Comparison of ENCODE assay signal across 26 cellular contexts in the genomic region with DNA sequence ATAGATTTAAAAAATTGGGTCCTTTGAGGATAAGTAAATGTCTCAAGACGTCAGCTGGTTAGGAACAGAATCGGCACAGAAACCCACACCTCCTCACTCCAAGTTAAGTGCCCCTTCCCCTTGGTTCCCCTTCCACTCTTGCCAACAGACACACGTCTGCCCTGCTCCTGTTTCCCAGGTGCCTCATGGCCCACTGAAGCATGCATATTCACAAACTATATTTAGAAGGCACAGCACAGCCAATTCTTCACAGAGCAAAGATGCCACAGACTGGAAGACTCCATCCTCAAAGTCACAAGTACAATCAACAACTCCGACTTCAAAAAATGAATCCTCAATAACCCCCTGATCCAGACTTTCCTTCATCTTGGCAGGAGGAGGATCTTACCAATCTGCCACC.
A peak's percentile ranks its signal among the peaks of the same experiment; 100 is the strongest.
DNase-seq lines count a peak whose midpoint lies in the region; ATAC-seq and TF ChIP-seq lines count a peak whose summit lies in the region.
"Had no signal": no experiment of that assay in that cellular context is flagged by ENCODE, and none has a peak within 500 bp of the region (broad histone marks: within the 10 kb centered on the region; RNA-seq: fewer than 3 reads in every experiment).

No MANE protein-coding gene starts in this region.

- no peak for TF ChIP-seq CTCF in left ventricle myocardium inferior (IDR thresholded peaks at IDR 0.05; ENCODE audit: borderline replicate concordance)
- TF ChIP-seq CTCF in neural progenitor cell (IDR thresholded peaks at IDR 0.05) = no peak

- peaks cover 17% of the 10 kb centered on the region for H3F3A ChIP-seq in neural progenitor cell (ENCODE audit: low read depth)

- H3K36me3 ChIP-seq in left ventricle myocardium inferior = no peaks in the 10 kb centered on the region
- H3K36me3 ChIP-seq in neural progenitor cell = no peaks in the 10 kb centered on the region
- H3K36me3 ChIP-seq: BE2C had no signal

- H3K27ac ChIP-seq in left ventricle myocardium inferior (replicated peaks) = no peak overlapping the region
- no peak overlapping the region for H3K27ac ChIP-seq in neural progenitor cell

- peaks cover 57% of the 10 kb centered on the region for H3K4me1 Mint-ChIP-seq in neural progenitor cell
- H3K4me1 Mint-ChIP-seq: CD14-positive monocyte had no signal

- H3K79me2 ChIP-seq in neural progenitor cell (ENCODE audit: low read depth) = no peaks in the 10 kb centered on the region

- H3K27me3 Mint-ChIP-seq in neural progenitor cell (ENCODE audit: insufficient read depth, low read depth) = peaks cover 5% of the 10 kb centered on the region

- H3K4me3 Mint-ChIP-seq in neural progenitor cell = peak overlapping the region; percentile 58
- H3K4me3 Mint-ChIP-seq: CD14-positive monocyte; CD8-positive, alpha-beta memory T cell had no signal

- intact Hi-C loops in Right ventricle myocardium superior (cut with DNase I) (no loop called here), left ventricle myocardium inferior (cut with micrococcal nuclease) (no loop called here)

- no peak overlapping the region for H3K4me2 ChIP-seq in neural progenitor cell

- H3K9me3 Mint-ChIP-seq in neural progenitor cell = peaks cover 8% of the 10 kb centered on the region
- H3K9me3 Mint-ChIP-seq: CD8-positive, alpha-beta memory T cell had no signal

- no peaks in the 10 kb centered on the region for H4K20me1 ChIP-seq in neural progenitor cell (ENCODE audit: low read depth)

- peak; percentile 81 for ATAC-seq in Right ventricle myocardium superior (ENCODE audit: poor library complexity)
- no peak for ATAC-seq in GM21390 (IDR thresholded peaks at IDR 0.05; ENCODE audit: unreplicated experiment)
- ATAC-seq: HepG2, PC-3 had no signal

- peaks cover 4% of the 10 kb centered on the region for H3K27me3 ChIP-seq in left ventricle myocardium inferior (ENCODE audit: low read depth)
- H3K27me3 ChIP-seq in neural progenitor cell = peaks cover 4% of the 10 kb centered on the region
- H3K27me3 ChIP-seq: BE2C had no signal

- H3K4me3 ChIP-seq in left ventricle myocardium inferior (no peak overlapping the region), neural progenitor cell (no peak overlapping the region)

- H3K36me3 Mint-ChIP-seq in neural progenitor cell = peaks cover 3% of the 10 kb centered on the region
- H3K36me3 Mint-ChIP-seq: CD14-positive monocyte had no signal

- H3K4me1 ChIP-seq in left ventricle myocardium inferior (no peaks in the 10 kb centered on the region), neural progenitor cell (peaks cover 30% of the 10 kb centered on the region)
- H3K4me1 ChIP-seq: BE2C had no signal

- peak overlapping the region; percentile 95 for H3K27ac Mint-ChIP-seq in neural progenitor cell

- H3K9ac ChIP-seq in neural progenitor cell = no peak overlapping the region

- DNase-seq in Right ventricle myocardium superior (no peak), left ventricle myocardium inferior (no peak), medulla oblongata (ENCODE audit: extremely low spot score) (peak; percentile 16), neural progenitor cell (ENCODE audit: low spot score) (no peak), DMS79 treated with DMSO at 0.1 percent for 48 hours (lab: John Stamatoyannopoulos, UW) (no peak), NCI-H1417 (lab: John Stamatoyannopoulos, UW) (no peak)
- DNase-seq: 8988T; ACHN; BE2C; Calu3; CD8-positive, alpha-beta memory T cell; DND-41; Kasumi-1; NCI-H1092 treated with DMSO at 0.1 percent for 48 hours; NCI-H1436 treated with DMSO at 0.1 percent for 48 hours; NCI-H1930; NCI-H2107; NCI-H446 treated with DMSO at 0.1 percent for 48 hours; NCI-H526; NCI-H82; NK-92 treated with Interleukin-12 subunit alpha and Interleukin-12 subunit beta, amount 100 ng/mL, for 24 hours; PC-3; SHP77 had no signal

- no peak overlapping the region for H2AFZ ChIP-seq in neural progenitor cell (replicated peaks)

- H3K9me3 ChIP-seq in left ventricle myocardium inferior (replicated peaks) (no peaks in the 10 kb centered on the region), neural progenitor cell (ENCODE audit: low read depth) (no peaks in the 10 kb centered on the region)
- H3K9me3 ChIP-seq: BE2C had no signal
